8 cellular contexts compared by ENCODE assay signal in genomic region chr21:41426656-41427311, GRCh38. TPM values are rescaled to one million over a fixed set of nuclear protein-coding genes. Genes with fewer than 3 reads are reported as not detected.
DNase-seq lines count a peak whose midpoint lies in the region; ATAC-seq and TF ChIP-seq lines count a peak whose summit lies in the region.

No MANE protein-coding gene starts in this region.

- H3K9me3 ChIP-seq in A673 (ENCODE audit: low read depth, low read length, poor library complexity, severe bottlenecking), result no peaks in the 10 kb centered on the region

- H3K4me3 Mint-ChIP-seq in memory B cell, result peak overlapping the region; percentile 96

- H3K36me3 ChIP-seq in A673 (ENCODE audit: insufficient read depth, low read length, poor library complexity, severe bottlenecking), result no peaks in the 10 kb centered on the region
- peaks cover 2% of the 10 kb centered on the region for H3K36me3 ChIP-seq in urinary bladder (ENCODE audit: insufficient read depth)

- TF ChIP-seq CTCF in A673 (conservative IDR thresholded peaks at IDR 0.05; ENCODE audit: low read depth, low read length) (no peak), cardiac fibroblast (IDR thresholded peaks at IDR 0.05; ENCODE audit: low read depth, low read length) (no peak)

- BruUV-seq in A673 (replicated peaks; lab: Mats Ljungman, UMichigan), result no TSS peak

- CTCF ChIA-PET in A673 (lab: Charles Lee), result no interaction called here

- WGBS in urinary bladder, result 13% methylated on average over 43 of the region's 43 CpGs

- no peak for DNase-seq in A673 (ENCODE audit: low spot score)
- DNase-seq in cardiac fibroblast (ENCODE audit: low read depth in 2 of 2), result no peak
- no peak for DNase-seq in memory B cell (ENCODE audit: low spot score in 2 of 2)
- DNase-seq in NCI-H1092 treated with DMSO at 0.1 percent for 48 hours (lab: John Stamatoyannopoulos, UW), result no peak
- no peak for DNase-seq in AML-193 (lab: John Stamatoyannopoulos, UW)
- no peak for DNase-seq in anterior cingulate cortex (lab: John Stamatoyannopoulos, UW)

- H3K27ac Mint-ChIP-seq in memory B cell, result peak overlapping the region; percentile 24

- no peaks in the 10 kb centered on the region for H3K9me3 Mint-ChIP-seq in memory B cell

- H3K27me3 ChIP-seq in A673 (replicated peaks; ENCODE audit: insufficient read depth, low read depth, low read length, poor library complexity), result peaks cover 15% of the 10 kb centered on the region

- H3K27ac ChIP-seq in A673 (ENCODE audit: low read depth, low read length, poor library complexity, severe bottlenecking), result no peak overlapping the region
- H3K27ac ChIP-seq in urinary bladder (ENCODE audit: low read depth), result no peak overlapping the region

- ATAC-seq in HG02642 (IDR thresholded peaks at IDR 0.05; ENCODE audit: poor library complexity, unreplicated experiment) (peak; percentile 16), memory B cell (ENCODE audit: low read depth) (no peak)

- H3K36me3 Mint-ChIP-seq in memory B cell, result peaks cover 12% of the 10 kb centered on the region

- POLR2A ChIA-PET in A673 (lab: Charles Lee; ENCODE audit: low non-redundant PET), result no interaction called here

- H3K4me1 Mint-ChIP-seq in memory B cell, result peaks cover 37% of the 10 kb centered on the region

- intact Hi-C loops in A673 (cut with micrococcal nuclease; ENCODE audit: unreplicated experiment), result no loop called here

- no peaks in the 10 kb centered on the region for H3K27me3 Mint-ChIP-seq in memory B cell

- H3K4me1 ChIP-seq in A673 (ENCODE audit: insufficient read depth, low read length, poor library complexity, severe bottlenecking), result no peaks in the 10 kb centered on the region
- no peaks in the 10 kb centered on the region for H3K4me1 ChIP-seq in urinary bladder (ENCODE audit: insufficient read depth)

- peak overlapping the region; percentile 39 for H3K4me3 ChIP-seq in A673 (ENCODE audit: low read depth, low read length, poor library complexity, severe bottlenecking)
- H3K4me3 ChIP-seq in cardiac fibroblast (replicated peaks in 1 of 2; ENCODE audit: low read depth in 2 of 2, low read length in 2 of 2), result peak overlapping the region; percentile 57 to 63
- H3K4me3 ChIP-seq in urinary bladder (ENCODE audit: low read depth, low read length), result peak overlapping the region; percentile 72

RNA-seq across cellular contexts. Expression of gene MX1, which starts 0.7 kb away (rescaled TPM):
- total RNA-seq in A673 (2021), result 1.2 and 1.7 TPM in 2 replicates
- 51.2 TPM for total RNA-seq in urinary bladder
- polyA plus RNA-seq in urinary bladder, result 20.4 TPM

Comparison
In these comparisons a context has a peak if more than half of its experiments do, and no peak if none do; other contexts are left out.
1. RNA of gene MX1, which starts 0.7 kb away (total RNA-seq): 51.2 TPM in urinary bladder (single experiment); 1.2 to 1.7 TPM in A673; every median in the first group is over 10 times any median in the second.
2. Peak in every context shown above with its lines, with median percentiles within 50 percentile points of each other: H3K4me3 ChIP-seq.